Comparison of ENCODE assay signal across 20 cellular contexts in the genomic region with DNA sequence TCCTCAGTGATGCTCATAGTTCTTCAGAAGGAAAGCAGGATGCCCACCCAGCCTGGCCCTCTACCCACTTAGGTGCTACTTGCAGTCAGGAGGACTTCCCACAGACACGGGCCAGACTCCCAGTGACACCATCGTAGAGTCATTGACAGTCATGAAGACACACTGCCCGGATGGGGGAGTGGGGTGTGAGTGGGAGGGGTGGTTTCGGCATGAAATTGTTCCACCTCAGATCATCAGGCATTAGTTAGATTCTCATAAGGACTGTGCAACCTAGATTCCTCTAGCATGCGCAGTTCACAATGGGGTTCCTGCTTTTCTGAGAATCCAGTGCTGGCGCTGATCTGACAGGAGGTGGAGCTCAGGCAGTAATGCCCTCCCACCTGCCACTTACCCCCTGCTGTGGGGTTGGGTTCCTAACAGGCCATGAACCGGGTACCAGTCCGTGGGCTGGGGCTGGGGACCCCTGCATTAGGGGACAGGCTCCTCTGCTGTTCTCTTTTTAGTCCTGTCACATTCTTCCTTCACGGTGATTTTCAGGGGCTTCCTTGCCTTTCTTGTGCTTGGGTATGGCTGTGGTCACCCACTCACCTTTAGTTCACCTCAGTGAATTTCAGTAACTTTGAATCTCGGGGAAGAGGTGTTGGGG.
A peak's percentile ranks its signal among the peaks of the same experiment; 100 is the strongest.
DNase-seq lines count a peak whose midpoint lies in the region; ATAC-seq lines count a peak whose summit lies in the region.
"Had no signal": no experiment of that assay in that cellular context is flagged by ENCODE, and none has a peak within 500 bp of the region (broad histone marks: within the 10 kb centered on the region; RNA-seq: fewer than 3 reads in every experiment).

No MANE protein-coding gene starts in this region.

- H3K4me3 ChIP-seq in CD4-positive, CD25-positive, alpha-beta regulatory T cell (ENCODE audit: low read depth, low read length) = peak overlapping the region; percentile 27
- H3K4me3 ChIP-seq: adrenal gland, breast epithelium, SK-N-MC had no signal

- H3K9me3 Mint-ChIP-seq in CD4-positive, CD25-positive, alpha-beta regulatory T cell = no peaks in the 10 kb centered on the region
- no peaks in the 10 kb centered on the region for H3K9me3 Mint-ChIP-seq in activated T-helper 17 cell treated with anti-CD3 and anti-CD28 coated beads, Interleukin-2, amount 50 U/mL, for 72 hours
- H3K9me3 Mint-ChIP-seq: activated B cell treated with CpG ODN at 0.5 μM for 24 hours, HFFc6 had no signal

- ATAC-seq in CD4-positive, CD25-positive, alpha-beta regulatory T cell (ENCODE audit: low read depth in 2 of 2) = no peak
- peak; percentile 80 for ATAC-seq in activated T-helper 17 cell treated with anti-CD3 and anti-CD28 coated beads, Interleukin-2, amount 50 U/mL, for 72 hours (replicated peaks)
- no peak for ATAC-seq in HG03521 (IDR thresholded peaks at IDR 0.05; ENCODE audit: unreplicated experiment)
- ATAC-seq: HepG2 had no signal

- H3K27ac ChIP-seq in CD4-positive, CD25-positive, alpha-beta regulatory T cell (ENCODE audit: insufficient read depth, low read length, poor library complexity, severe bottlenecking) = no peak overlapping the region
- H3K27ac ChIP-seq: adrenal gland, breast epithelium, SK-N-MC had no signal

- peaks cover 15% of the 10 kb centered on the region for H3K4me1 ChIP-seq in CD4-positive, CD25-positive, alpha-beta regulatory T cell (ENCODE audit: control insufficient read depth, insufficient read depth, low read length, poor library complexity, severe bottlenecking)
- H3K4me1 ChIP-seq: adrenal gland, breast epithelium had no signal

- peak; percentile 18 to 19 for DNase-seq in activated CD4-positive, alpha-beta T cell treated with anti-CD3 and anti-CD28 coated beads for 4 hours
- no peak for DNase-seq in activated CD4-positive, alpha-beta T cell treated with anti-CD3 and anti-CD28 coated beads, Interleukin-2, amount 50 U/mL, for 1 hour
- DNase-seq in CD4-positive, CD25-positive, alpha-beta regulatory T cell = no peak
- peak; percentile 18 for DNase-seq in stimulated activated CD4-positive, alpha-beta T cell treated with anti-CD3 and anti-CD28 coated beads, Interleukin-4, amount 100 ng/mL, for 1 hour
- DNase-seq in NCI-H1694 (lab: John Stamatoyannopoulos, UW) = no peak
- DNase-seq in GM19240 (ENCODE audit: insufficient read length, low spot score) = no peak
- DNase-seq: activated B cell treated with CpG ODN at 0.5 μM for 24 hours, adrenal gland, cortex of kidney, HFFc6, kidney glomerular epithelial cell, mammary epithelial cell, NCI-H1417 treated with DMSO at 0.1 percent for 48 hours, NCI-H69, RPMI8226 had no signal

- H3K4me1 Mint-ChIP-seq in CD4-positive, CD25-positive, alpha-beta regulatory T cell = peaks cover 5 to 76% (median 36%) of the 10 kb centered on the region in 4 donors
- peaks cover 38% of the 10 kb centered on the region for H3K4me1 Mint-ChIP-seq in activated T-helper 17 cell treated with anti-CD3 and anti-CD28 coated beads, Interleukin-2, amount 50 U/mL, for 72 hours

- no peaks in the 10 kb centered on the region for H3K9me3 ChIP-seq in CD4-positive, CD25-positive, alpha-beta regulatory T cell (ENCODE audit: control insufficient read depth in 2 of 2, low read length in 2 of 2)
- H3K9me3 ChIP-seq: adrenal gland, breast epithelium had no signal

- H3K36me3 ChIP-seq in CD4-positive, CD25-positive, alpha-beta regulatory T cell (ENCODE audit: control insufficient read depth, insufficient read depth, low read length) = no peaks in the 10 kb centered on the region
- H3K36me3 ChIP-seq: adrenal gland, breast epithelium had no signal

- no peaks in the 10 kb centered on the region for H3K27me3 Mint-ChIP-seq in CD4-positive, CD25-positive, alpha-beta regulatory T cell
- H3K27me3 Mint-ChIP-seq in activated T-helper 17 cell treated with anti-CD3 and anti-CD28 coated beads, Interleukin-2, amount 50 U/mL, for 72 hours = no peaks in the 10 kb centered on the region
- H3K27me3 Mint-ChIP-seq: activated B cell treated with CpG ODN at 0.5 μM for 24 hours had no signal

- peak overlapping the region; percentile 17 to 77 (median 52) for H3K4me3 Mint-ChIP-seq in CD4-positive, CD25-positive, alpha-beta regulatory T cell
- H3K4me3 Mint-ChIP-seq in activated T-helper 17 cell treated with anti-CD3 and anti-CD28 coated beads, Interleukin-2, amount 50 U/mL, for 72 hours = peak overlapping the region; percentile 82
- H3K4me3 Mint-ChIP-seq: activated B cell treated with CpG ODN at 0.5 μM for 24 hours, HFFc6 had no signal

- H3K27me3 ChIP-seq in CD4-positive, CD25-positive, alpha-beta regulatory T cell (ENCODE audit: control insufficient read depth, insufficient read depth, low read length) = no peaks in the 10 kb centered on the region
- H3K27me3 ChIP-seq: adrenal gland, breast epithelium had no signal

- H3K36me3 Mint-ChIP-seq in CD4-positive, CD25-positive, alpha-beta regulatory T cell = no peaks in the 10 kb centered on the region
- peaks cover 16% of the 10 kb centered on the region for H3K36me3 Mint-ChIP-seq in activated T-helper 17 cell treated with anti-CD3 and anti-CD28 coated beads, Interleukin-2, amount 50 U/mL, for 72 hours (ENCODE audit: low read depth)

- H3K27ac Mint-ChIP-seq in CD4-positive, CD25-positive, alpha-beta regulatory T cell = peak overlapping the region; percentile 65 to 82 (median 79)
- H3K27ac Mint-ChIP-seq in activated T-helper 17 cell treated with anti-CD3 and anti-CD28 coated beads, Interleukin-2, amount 50 U/mL, for 72 hours = peak overlapping the region; percentile 82
- H3K27ac Mint-ChIP-seq: activated B cell treated with CpG ODN at 0.5 μM for 24 hours, HFFc6 had no signal

Comparison
In these comparisons a context has a peak if more than half of its experiments do, and no peak if none do; other contexts are left out.
1. DNase-seq: peak in activated CD4-positive, alpha-beta T cell treated with anti-CD3 and anti-CD28 coated beads for 4 hours (2 of 2) and stimulated activated CD4-positive, alpha-beta T cell treated with anti-CD3 and anti-CD28 coated beads, Interleukin-4, amount 100 ng/mL, for 1 hour (single experiment); none in activated CD4-positive, alpha-beta T cell treated with anti-CD3 and anti-CD28 coated beads, Interleukin-2, amount 50 U/mL, for 1 hour (single experiment), CD4-positive, CD25-positive, alpha-beta regulatory T cell (0 of 3), NCI-H1694 (single experiment) and GM19240 (single experiment).